In genomic region chr17:45195424-45195823, GRCh38 we compare ENCODE assay signal across 35 cellular contexts.
"Had no signal": no experiment of that assay in that cellular context is flagged by ENCODE, and none has a peak within 500 bp of the region (broad histone marks: within the 10 kb centered on the region; RNA-seq: fewer than 3 reads in every experiment).

No MANE protein-coding gene starts in this region.

- H3K4me3 ChIP-seq: MG63 had no signal

- H3K36me3 ChIP-seq: MG63 had no signal

- H3K27me3 ChIP-seq: MG63 had no signal

- DNase-seq: MG63, MM.1S, MV-4-11, NCI-H1048, NCI-H1092, NCI-H1092 treated with DMSO at 0.1 percent for 48 hours, NCI-H1105, NCI-H1105 treated with DMSO at 0.1 percent for 48 hours, NCI-H1417, NCI-H1417 treated with DMSO at 0.1 percent for 48 hours, NCI-H1436, NCI-H1436 treated with DMSO at 0.1 percent for 48 hours, NCI-H146, NCI-H1694, NCI-H1694 treated with DMSO at 0.1 percent for 48 hours, NCI-H187, NCI-H187 treated with DMSO at 0.1 percent for 48 hours, NCI-H1930, NCI-H2029, NCI-H2029 treated with DMSO at 0.1 percent for 48 hours, NCI-H2081, NCI-H2081 treated with DMSO at 0.1 percent for 48 hours, NCI-H2107, NCI-H2171, NCI-H2171 treated with DMSO at 0.1 percent for 48 hours, NCI-H2227 treated with DMSO at 0.1 percent for 48 hours, NCI-H226, NCI-H345, NCI-H446, NCI-H446 treated with DMSO at 0.1 percent for 48 hours, NCI-H510A, NCI-H510A treated with DMSO at 0.1 percent for 48 hours, NCI-H524, NCI-H524 treated with DMSO at 0.1 percent for 48 hours, NCI-H526 had no signal

- H3K9me3 ChIP-seq: MG63 had no signal
